In the genomic region with DNA sequence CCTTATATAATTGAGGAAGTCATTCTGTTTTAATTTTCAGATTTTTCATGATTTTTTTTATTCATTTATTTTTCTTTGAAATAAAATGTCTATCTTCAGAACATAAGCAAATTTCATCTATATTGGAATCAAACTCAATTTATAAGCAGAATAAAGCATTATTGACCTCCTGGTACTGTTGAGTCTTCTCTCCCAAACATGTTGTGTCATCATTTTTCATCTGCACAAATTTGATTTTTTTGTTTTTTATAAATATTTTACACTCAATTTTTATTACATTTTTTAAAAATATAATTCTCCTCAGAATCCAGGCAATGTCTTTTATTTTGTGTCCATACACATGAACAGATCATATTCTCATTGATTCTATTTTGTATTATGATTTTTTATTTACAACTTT, we compare ENCODE assay signal across 29 cellular contexts.
"Had no signal": no experiment of that assay in that cellular context is flagged by ENCODE, and none has a peak within 500 bp of the region (broad histone marks: within the 10 kb centered on the region; RNA-seq: fewer than 3 reads in every experiment).

No MANE protein-coding gene starts in this region.

- H3K27me3 ChIP-seq: stomach, suprapubic skin, testis, thyroid gland, tibial artery, tibial nerve, transverse colon, upper lobe of left lung, upper lobe of right lung, uterus, vagina had no signal

- H3K4me1 ChIP-seq: stomach, suprapubic skin, testis, thyroid gland, tibial artery, tibial nerve, transverse colon, upper lobe of left lung, upper lobe of right lung, uterus, vagina had no signal

- H3K4me3 Mint-ChIP-seq: stimulated activated effector memory CD8-positive, alpha-beta T cell treated with anti-CD3 and anti-CD28 coated beads, Interleukin-12 subunit alpha, Interleukin-12 subunit beta, amount 100 ng/mL, for 72 hours; stimulated activated memory B cell treated with anti-CD40 and anti-IgM and Interleukin-4, amounts not matched to agents 10 μg/mL and 1 μg/mL and 100 μg/mL, for 72 hours; stimulated activated naive B cell treated with anti-CD40 and anti-IgM and Interleukin-4, amounts not matched to agents 10 μg/mL and 1 μg/mL and 100 μg/mL, for 72 hours; stimulated activated naive CD8-positive, alpha-beta T cell treated with anti-CD3 and anti-CD28 coated beads, Interleukin-15, amount 100 ng/mL, for 72 hours; stimulated activated naive CD8-positive, alpha-beta T cell treated with anti-CD3 and anti-CD28 coated beads, Interleukin-15, Interleukin-2, amounts not matched to agents 100 ng/mL and 50 ng/mL, for 24 hours; type B pancreatic cell had no signal

- H3K9me3 ChIP-seq: testis, thoracic aorta, thyroid gland, uterus, vagina had no signal

- H3K36me3 ChIP-seq: stomach, suprapubic skin, thoracic aorta, thyroid gland, tibial artery, tibial nerve, transverse colon, upper lobe of left lung, upper lobe of right lung, uterus, vagina had no signal

- ATAC-seq: stimulated activated effector memory CD8-positive, alpha-beta T cell treated with anti-CD3 and anti-CD28 coated beads, Interleukin-12 subunit alpha, Interleukin-12 subunit beta, amount 100 ng/mL, for 72 hours; stimulated activated memory B cell treated with anti-CD40 and anti-IgM and Interleukin-4, amounts not matched to agents 10 μg/mL and 1 μg/mL and 100 μg/mL, for 72 hours; stimulated activated naive B cell treated with anti-CD40 and anti-IgM and Interleukin-4, amounts not matched to agents 10 μg/mL and 1 μg/mL and 100 μg/mL, for 72 hours; stimulated activated naive CD8-positive, alpha-beta T cell treated with anti-CD3 and anti-CD28 coated beads, Interleukin-15, amount 100 ng/mL, for 72 hours; stimulated activated naive CD8-positive, alpha-beta T cell treated with anti-CD3 and anti-CD28 coated beads, Interleukin-15, Interleukin-2, amounts not matched to agents 100 U/mL and 50 U/mL, for 24 hours; upper lobe of right lung had no signal

- FAIRE-seq: urothelium cell line had no signal

- H3K36me3 Mint-ChIP-seq: stimulated activated effector memory CD8-positive, alpha-beta T cell treated with anti-CD3 and anti-CD28 coated beads, Interleukin-12 subunit alpha, Interleukin-12 subunit beta, amount 100 ng/mL, for 72 hours; stimulated activated memory B cell treated with anti-CD40 and anti-IgM and Interleukin-4, amounts not matched to agents 10 μg/mL and 1 μg/mL and 100 μg/mL, for 72 hours; stimulated activated naive B cell treated with anti-CD40 and anti-IgM and Interleukin-4, amounts not matched to agents 10 μg/mL and 1 μg/mL and 100 μg/mL, for 72 hours; type B pancreatic cell had no signal

- DNase-seq: stimulated activated CD4-positive, alpha-beta T cell treated with anti-CD3 and anti-CD28 coated beads, Interleukin-2, amount 100 ng/mL, for 48 hours; stimulated activated CD4-positive, alpha-beta T cell treated with anti-CD3 and anti-CD28 coated beads, Interleukin-4, amount 100 ng/mL, for 1 hour; stimulated activated CD4-positive, alpha-beta T cell treated with anti-CD3 and anti-CD28 coated beads, Interleukin-4, amount 100 ng/mL, for 24 hours; stimulated activated CD4-positive, alpha-beta T cell treated with anti-CD3 and anti-CD28 coated beads, Interleukin-4, amount 100 ng/mL, for 4 hours; stimulated activated CD8-positive, alpha-beta memory T cell treated with anti-CD3 and anti-CD28 coated beads, Interleukin-4, amount 100 ng/mL, for 48 hours; stimulated activated naive B cell treated with anti-CD40 and anti-IgM and Interleukin-4, amounts not matched to agents 10 μg/mL and 1 μg/mL and 100 μg/mL, for 72 hours; stimulated activated naive CD4-positive, alpha-beta T cell; stimulated activated naive CD4-positive, alpha-beta T cell treated with Interleukin-2 at 50 U/mL for 16 hours; stimulated activated naive CD8-positive, alpha-beta T cell treated with anti-CD3 and anti-CD28 coated beads, Interleukin-15, amount 100 ng/mL, for 72 hours; stimulated activated naive CD8-positive, alpha-beta T cell treated with anti-CD3 and anti-CD28 coated beads, Interleukin-15, Interleukin-2, amounts not matched to agents 100 U/mL and 50 U/mL, for 24 hours; stomach; substantia nigra; testis; thyroid gland; tibial artery; transverse colon; trophoblast cell; upper lobe of left lung; upper lobe of right lung; uterus had no signal

- H3K27ac ChIP-seq: stomach, suprapubic skin, testis, thoracic aorta, thyroid gland, tibial artery, tibial nerve, transverse colon, upper lobe of left lung, upper lobe of right lung, uterus, vagina had no signal

- H3K4me3 ChIP-seq: stomach, suprapubic skin, testis, thoracic aorta, thyroid gland, tibial artery, tibial nerve, transverse colon, upper lobe of left lung, upper lobe of right lung, uterus, vagina had no signal

- H3K27me3 Mint-ChIP-seq: stimulated activated memory B cell treated with anti-CD40 and anti-IgM and Interleukin-4, amounts not matched to agents 10 μg/mL and 1 μg/mL and 100 μg/mL, for 72 hours; stimulated activated naive B cell treated with anti-CD40 and anti-IgM and Interleukin-4, amounts not matched to agents 10 μg/mL and 1 μg/mL and 100 μg/mL, for 72 hours; stimulated activated naive CD8-positive, alpha-beta T cell treated with anti-CD3 and anti-CD28 coated beads, Interleukin-15, amount 100 ng/mL, for 72 hours; stimulated activated naive CD8-positive, alpha-beta T cell treated with anti-CD3 and anti-CD28 coated beads, Interleukin-15, Interleukin-2, amounts not matched to agents 100 ng/mL and 50 ng/mL, for 24 hours; type B pancreatic cell had no signal

- H3K27ac Mint-ChIP-seq: stimulated activated effector memory CD8-positive, alpha-beta T cell treated with anti-CD3 and anti-CD28 coated beads, Interleukin-12 subunit alpha, Interleukin-12 subunit beta, amount 100 ng/mL, for 72 hours; stimulated activated memory B cell treated with anti-CD40 and anti-IgM and Interleukin-4, amounts not matched to agents 10 μg/mL and 1 μg/mL and 100 μg/mL, for 72 hours; stimulated activated naive B cell treated with anti-CD40 and anti-IgM and Interleukin-4, amounts not matched to agents 10 μg/mL and 1 μg/mL and 100 μg/mL, for 72 hours; stimulated activated naive CD8-positive, alpha-beta T cell treated with anti-CD3 and anti-CD28 coated beads, Interleukin-15, amount 100 ng/mL, for 72 hours; stimulated activated naive CD8-positive, alpha-beta T cell treated with anti-CD3 and anti-CD28 coated beads, Interleukin-15, Interleukin-2, amounts not matched to agents 100 ng/mL and 50 ng/mL, for 24 hours; type B pancreatic cell had no signal

- H3K4me1 Mint-ChIP-seq: stimulated activated effector memory CD8-positive, alpha-beta T cell treated with anti-CD3 and anti-CD28 coated beads, Interleukin-12 subunit alpha, Interleukin-12 subunit beta, amount 100 ng/mL, for 72 hours; stimulated activated memory B cell treated with anti-CD40 and anti-IgM and Interleukin-4, amounts not matched to agents 10 μg/mL and 1 μg/mL and 100 μg/mL, for 72 hours; stimulated activated naive B cell treated with anti-CD40 and anti-IgM and Interleukin-4, amounts not matched to agents 10 μg/mL and 1 μg/mL and 100 μg/mL, for 72 hours; stimulated activated naive CD8-positive, alpha-beta T cell treated with anti-CD3 and anti-CD28 coated beads, Interleukin-15, amount 100 ng/mL, for 72 hours had no signal
